In genomic region chr1:169485427-169486280, GRCh38 we compare ENCODE assay signal across 8 cellular contexts. TPM values are rescaled to one million over a fixed set of nuclear protein-coding genes. Genes with fewer than 3 reads are reported as not detected.
DNase-seq lines count a peak whose midpoint lies in the region; ATAC-seq and TF ChIP-seq lines count a peak whose summit lies in the region.

Gene SLC19A2, minus strand, starts transcription at chr1:169485944. Its CDS starts 178 bp downstream, at chr1:169485766.

- peak within 1 kb of the TSS; percentile 72 to 90 (median 81) for H3K27ac ChIP-seq in BLaER1 treated with 17β-estradiol and CSF1 and Interleukin-3, amounts not matched to agents 10 nM and 100 nM
- peak within 1 kb of the TSS; percentile 99 to 100 for H3K27ac ChIP-seq in coronary artery
- peak within 1 kb of the TSS; percentile 85 for H3K27ac ChIP-seq in layer of hippocampus (ENCODE audit: low read depth, low read length)

- H3K4me3 Mint-ChIP-seq in activated CD4-positive, alpha-beta T cell treated with anti-CD3 and anti-CD28 coated beads, Interleukin-2, amount 10 ng/mL, durations not matched to agents 24 days and 14 days: peak within 1 kb of the TSS; percentile 98

- ATAC-seq in HG03460 (IDR thresholded peaks at IDR 0.05; ENCODE audit: unreplicated experiment): peak; percentile 99

- peak within 1 kb of the TSS; percentile 94 for H3K27ac Mint-ChIP-seq in activated CD4-positive, alpha-beta T cell treated with anti-CD3 and anti-CD28 coated beads, Interleukin-2, amount 10 ng/mL, durations not matched to agents 24 days and 14 days

- no peaks in the 10 kb centered on the region for H3K27me3 Mint-ChIP-seq in activated CD4-positive, alpha-beta T cell treated with anti-CD3 and anti-CD28 coated beads, Interleukin-2, amount 10 ng/mL, durations not matched to agents 24 days and 14 days

- no peak for TF ChIP-seq CTCF in coronary artery (IDR thresholded peaks at IDR 0.05)

- H3K4me2 ChIP-seq in BLaER1 treated with 17β-estradiol and CSF1 and Interleukin-3, amounts not matched to agents 10 nM and 100 nM: peak within 1 kb of the TSS; percentile 79 to 97 (median 89)

- H3K9ac ChIP-seq in BLaER1 treated with 17β-estradiol and CSF1 and Interleukin-3, amounts not matched to agents 10 nM and 100 nM: peak within 1 kb of the TSS; percentile 78 to 93 (median 87)

- H3K36me3 ChIP-seq in BLaER1 treated with 17β-estradiol and CSF1 and Interleukin-3, amounts not matched to agents 10 nM and 100 nM: no peaks in the 10 kb centered on the region

- peaks cover 28 to 41% (median 31%) of the 10 kb centered on the region in 10 experiments for H3K4me1 ChIP-seq in BLaER1 treated with 17β-estradiol and CSF1 and Interleukin-3, amounts not matched to agents 10 nM and 100 nM

- H4K20me1 ChIP-seq in BLaER1 treated with 17β-estradiol and CSF1 and Interleukin-3, amounts not matched to agents 10 nM and 100 nM: peaks cover 0 to 16% (median 0%) of the 10 kb centered on the region in 11 experiments; a peak in 3 of 22 replicates

- H3K36me3 Mint-ChIP-seq in activated CD4-positive, alpha-beta T cell treated with anti-CD3 and anti-CD28 coated beads, Interleukin-2, amount 10 ng/mL, durations not matched to agents 24 days and 14 days (ENCODE audit: low read depth): peaks cover 8% of the 10 kb centered on the region

- no peaks in the 10 kb centered on the region for H3K9me3 Mint-ChIP-seq in activated CD4-positive, alpha-beta T cell treated with anti-CD3 and anti-CD28 coated beads, Interleukin-2, amount 10 ng/mL, durations not matched to agents 24 days and 14 days

- peak within 1 kb of the TSS; percentile 74 to 91 (median 80) for H3K4me3 ChIP-seq in BLaER1 treated with 17β-estradiol and CSF1 and Interleukin-3, amounts not matched to agents 10 nM and 100 nM
- H3K4me3 ChIP-seq in coronary artery: peak within 1 kb of the TSS; percentile 95

- DNase-seq in GM19240 (ENCODE audit: insufficient read length, low spot score) (peak; percentile 86), NCI-H524 treated with DMSO at 0.1 percent for 48 hours (lab: John Stamatoyannopoulos, UW) (peak; percentile 97), coronary artery (ENCODE audit: low spot score) (peak; percentile 100)
- peak; percentile 98 for DNase-seq in activated CD4-positive, alpha-beta T cell treated with anti-CD3 and anti-CD28 coated beads, Interleukin-2, amount 10 ng/mL, durations not matched to agents 24 days and 14 days
- peak; percentile 85 to 89 for DNase-seq in stimulated activated CD4-positive, alpha-beta T cell treated with anti-CD3 and anti-CD28 coated beads, Interleukin-1b, Interleukin-23, amount 100 ng/mL, for 4 hours (ENCODE audit: low read depth in 2 of 2)

- intact Hi-C loops in activated CD4-positive, alpha-beta T cell treated with anti-CD3 and anti-CD28 coated beads, Interleukin-2, amount 10 ng/mL, durations not matched to agents 24 days and 14 days (cut with micrococcal nuclease): loop anchor here (1.0 to 10.0 kb wide), 7 partner anchors 25 to 1258 kb away; partner anchors contain the start of genes KIFAP3, NME7, SELL and SFT2D2

- H3K4me1 Mint-ChIP-seq in activated CD4-positive, alpha-beta T cell treated with anti-CD3 and anti-CD28 coated beads, Interleukin-2, amount 10 ng/mL, durations not matched to agents 24 days and 14 days: peaks cover 47% of the 10 kb centered on the region

- no peaks in the 10 kb centered on the region for H3K27me3 ChIP-seq in BLaER1 treated with 17β-estradiol and CSF1 and Interleukin-3, amounts not matched to agents 10 nM and 100 nM
- H3K27me3 ChIP-seq in layer of hippocampus (ENCODE audit: control insufficient read depth, insufficient read depth, low read length): no peaks in the 10 kb centered on the region

- H3K9me3 ChIP-seq in BLaER1 treated with 17β-estradiol and CSF1 and Interleukin-3, amounts not matched to agents 10 nM and 100 nM (replicated peaks in 1 of 11): no peaks in the 10 kb centered on the region

RNA-seq across cellular contexts. Expression of gene SLC19A2, which starts in this region (rescaled TPM):
- 12.1 and 12.2 TPM in 2 replicates for total RNA-seq in activated CD4-positive, alpha-beta T cell treated with anti-CD3 and anti-CD28 coated beads, Interleukin-2, amount 10 ng/mL, durations not matched to agents 24 days and 14 days

Comparison
In these comparisons a context has a peak if more than half of its experiments do, and no peak if none do; other contexts are left out.
1. Peak in every context shown above with its lines: DNase-seq, ATAC-seq, H3K4me3 ChIP-seq and H3K27ac ChIP-seq.